20 cellular contexts compared by ENCODE assay signal in the genomic region with DNA sequence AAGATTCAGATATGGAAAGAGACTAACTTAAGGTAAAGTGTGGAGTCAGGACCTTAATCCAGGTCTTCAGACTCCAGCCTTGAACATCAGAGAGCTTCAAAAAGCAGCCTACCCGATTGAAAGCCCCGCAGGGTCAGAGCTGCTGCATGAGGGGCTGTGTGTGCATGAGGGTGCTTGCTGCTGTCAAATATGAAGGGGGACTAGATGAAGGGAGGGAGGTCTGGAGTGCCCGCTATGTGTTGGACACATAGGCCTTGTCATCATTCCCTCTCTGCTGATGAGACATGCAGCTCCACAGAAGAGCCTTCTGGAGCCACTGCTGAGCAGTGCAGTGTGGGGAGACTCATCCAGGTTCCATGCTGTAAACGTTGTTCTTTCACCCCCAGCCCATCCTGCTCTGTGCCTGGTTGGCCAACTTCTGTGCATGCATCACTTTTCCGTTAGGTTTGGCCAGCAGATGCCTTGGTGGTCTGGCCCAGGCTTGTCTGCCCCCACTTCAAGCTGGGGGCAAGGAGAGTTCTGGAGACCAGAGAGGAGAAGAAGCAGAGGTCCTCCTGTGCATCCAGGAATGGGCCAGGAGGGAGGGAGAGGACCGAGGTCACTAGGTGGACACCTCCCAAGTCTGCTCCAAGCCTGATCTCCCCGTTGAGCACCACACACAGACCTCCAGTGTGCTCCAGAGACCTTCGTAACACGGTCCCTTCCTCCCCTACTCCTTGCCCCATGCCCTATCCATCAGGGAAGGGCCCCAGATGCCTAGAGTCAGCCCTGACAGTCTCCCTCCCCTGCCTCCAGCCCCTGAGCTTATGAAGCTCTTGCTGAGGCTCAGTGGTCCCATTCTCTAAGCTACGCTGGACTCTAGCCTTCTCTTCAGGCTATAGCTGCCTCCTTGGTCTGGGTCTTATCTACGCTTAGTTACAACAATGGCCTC. TPM values are rescaled to one million over a fixed set of nuclear protein-coding genes. Genes with fewer than 3 reads are reported as not detected.
DNase-seq lines count a peak whose midpoint lies in the region; FAIRE-seq and TF ChIP-seq lines count a peak whose summit lies in the region.
"Had no signal": no experiment of that assay in that cellular context is flagged by ENCODE, and none has a peak within 500 bp of the region (broad histone marks: within the 10 kb centered on the region; RNA-seq: fewer than 3 reads in every experiment).

No MANE protein-coding gene starts in this region.

- TF ChIP-seq CTCF in GM20000 (IDR thresholded peaks at IDR 0.05; ENCODE audit: extremely low read depth, missing control alignments) (no peak), osteoblast (IDR thresholded peaks at IDR 0.05; ENCODE audit: extremely low read depth, low read depth, low read length) (no peak)

- no peaks in the 10 kb centered on the region for H3K36me3 ChIP-seq in BLaER1 treated with 17β-estradiol and CSF1 and Interleukin-3, amounts not matched to agents 10 nM and 100 nM
- H3K36me3 ChIP-seq in osteoblast (ENCODE audit: insufficient read depth, low read length), result no peaks in the 10 kb centered on the region
- H3K36me3 ChIP-seq: adrenal gland, ovary, thoracic aorta had no signal

- DNase-seq in GM12892 (ENCODE audit: insufficient read length) (no peak), ecto neural progenitor cell (ENCODE audit: low spot score) (peak; percentile 35), posterior vena cava (ENCODE audit: low spot score) (peak; percentile 65), GM20000 (ENCODE audit: low spot score) (no peak), osteoblast (ENCODE audit: insufficient read length, low spot score, missing footprints) (no peak)
- DNase-seq in activated effector memory CD4-positive, alpha-beta T cell treated with Interleukin-2 at 50 U/mL for 16 hours, result no peak
- DNase-seq: DMS79 treated with DMSO at 0.1 percent for 48 hours, foreskin keratinocyte, H7, hypothalamus, KG1, mammary epithelial cell, NCI-H187 treated with DMSO at 0.1 percent for 48 hours, NCI-H446 had no signal

- H2AFZ ChIP-seq in osteoblast (ENCODE audit: low read length), result no peak overlapping the region

- H3K79me2 ChIP-seq in osteoblast (ENCODE audit: insufficient read depth, low read length), result no peaks in the 10 kb centered on the region

- peak overlapping the region in 9 of 11 experiments; percentile 57 to 80 (median 66); a peak in 17 of 22 replicates for H3K9ac ChIP-seq in BLaER1 treated with 17β-estradiol and CSF1 and Interleukin-3, amounts not matched to agents 10 nM and 100 nM

- peaks cover 43 to 80% (median 66%) of the 10 kb centered on the region in 10 experiments for H3K4me1 ChIP-seq in BLaER1 treated with 17β-estradiol and CSF1 and Interleukin-3, amounts not matched to agents 10 nM and 100 nM
- H3K4me1 ChIP-seq in osteoblast (ENCODE audit: insufficient read depth, low read length), result no peaks in the 10 kb centered on the region
- H3K4me1 ChIP-seq: foreskin keratinocyte had no signal

- no peak for TF ChIP-seq POLR2A in GM12892 (IDR thresholded peaks at IDR 0.05; ENCODE audit: low read depth, low read length)

- no peaks in the 10 kb centered on the region for H3K27me3 ChIP-seq in BLaER1 treated with 17β-estradiol and CSF1 and Interleukin-3, amounts not matched to agents 10 nM and 100 nM
- peaks cover 19% of the 10 kb centered on the region for H3K27me3 ChIP-seq in osteoblast (ENCODE audit: insufficient read depth, low read length)
- H3K27me3 ChIP-seq: adrenal gland, ovary had no signal

- no peak overlapping the region for H3K4me3 ChIP-seq in BLaER1 treated with 17β-estradiol and CSF1 and Interleukin-3, amounts not matched to agents 10 nM and 100 nM
- no peak overlapping the region for H3K4me3 ChIP-seq in osteoblast (ENCODE audit: insufficient read depth, low read length)
- H3K4me3 ChIP-seq: adrenal gland, ovary, thoracic aorta had no signal

- H3K4me2 ChIP-seq in BLaER1 treated with 17β-estradiol and CSF1 and Interleukin-3, amounts not matched to agents 10 nM and 100 nM, result peak overlapping the region; percentile 65 to 88 (median 78)
- no peak overlapping the region for H3K4me2 ChIP-seq in osteoblast (ENCODE audit: insufficient read depth, low read length)

- H3K27ac ChIP-seq in BLaER1 treated with 17β-estradiol and CSF1 and Interleukin-3, amounts not matched to agents 10 nM and 100 nM, result peak overlapping the region; percentile 21 to 94 (median 84); a peak in 21 of 22 replicates
- no peak overlapping the region for H3K27ac ChIP-seq in osteoblast (ENCODE audit: low read depth, low read length)
- H3K27ac ChIP-seq: foreskin keratinocyte, ovary, thoracic aorta had no signal

- peak; percentile 57 for FAIRE-seq in GM12892 (lab: Jason Lieb, UNC)
- FAIRE-seq: bronchial epithelial cell, islet of Langerhans had no signal

- no peaks in the 10 kb centered on the region for H4K20me1 ChIP-seq in BLaER1 treated with 17β-estradiol and CSF1 and Interleukin-3, amounts not matched to agents 10 nM and 100 nM
- H4K20me1 ChIP-seq in osteoblast (ENCODE audit: insufficient read depth, low read length), result peaks cover 3% of the 10 kb centered on the region

- peaks cover 0 to 8% (median 5%) of the 10 kb centered on the region in 11 experiments; a peak in 14 of 22 replicates for H3K9me3 ChIP-seq in BLaER1 treated with 17β-estradiol and CSF1 and Interleukin-3, amounts not matched to agents 10 nM and 100 nM (replicated peaks in 1 of 11)
- no peaks in the 10 kb centered on the region for H3K9me3 ChIP-seq in osteoblast (ENCODE audit: low read depth, low read length)
- H3K9me3 ChIP-seq: adrenal gland, ovary, thoracic aorta had no signal

- intact Hi-C loops in posterior vena cava (cut with DNase I), result no loop called here

RNA-seq across cellular contexts. Expression of gene LRRC32, which starts 32.0 kb away (rescaled TPM):
- polyA plus RNA-seq in GM12892 (2012; ENCODE audit: missing spikeins), result 5.1 TPM
- total RNA-seq in posterior vena cava (100 to 1,000 TPM; 108 to 142 TPM), osteoblast (37.6 and 41.3 TPM in 2 replicates)
- total RNA-seq: foreskin keratinocyte had no signal
- polyA plus RNA-seq: mammary epithelial cell had no signal

Comparison
In these comparisons a context has a peak if more than half of its experiments do, and no peak if none do; other contexts are left out.
1. DNase-seq: peak in ecto neural progenitor cell (single experiment) and posterior vena cava (single experiment); none in GM12892 (single experiment), GM20000 (single experiment), osteoblast (single experiment) and activated effector memory CD4-positive, alpha-beta T cell treated with Interleukin-2 at 50 U/mL for 16 hours (single experiment).